10 cellular contexts compared by ENCODE assay signal in genomic region chr10:74502963-74503608, GRCh38.
DNase-seq lines count a peak whose midpoint lies in the region; ATAC-seq and TF ChIP-seq lines count a peak whose summit lies in the region.
"Had no signal": no experiment of that assay in that cellular context is flagged by ENCODE, and none has a peak within 500 bp of the region (broad histone marks: within the 10 kb centered on the region; RNA-seq: fewer than 3 reads in every experiment).

No MANE protein-coding gene starts in this region.

- peak overlapping the region; percentile 14; the same call in 1 of the 2 replicates for H3K27ac Mint-ChIP-seq in WTC11

- no peaks in the 10 kb centered on the region for H3K27me3 Mint-ChIP-seq in WTC11 (ENCODE audit: low read depth)

- DNase-seq in AML-193 (lab: John Stamatoyannopoulos, UW) = peak; percentile 32 to 47
- peak; percentile 21 for DNase-seq in HT-29 (ENCODE audit: low spot score)
- no peak for DNase-seq in WTC11 (ENCODE audit: low spot score)
- DNase-seq in foreskin keratinocyte = peak; percentile 54 to 82
- DNase-seq in Ammon's horn (ENCODE audit: low spot score) = no peak
- no peak for DNase-seq in BE2C

- no peak overlapping the region for H3K27ac ChIP-seq in foreskin keratinocyte
- H3K27ac ChIP-seq: thoracic aorta had no signal

- CTCF ChIA-PET in WTC11 (lab: Charles Lee) = interaction anchor here (0.7 kb wide), 1 partner anchor 84 kb away, joined by 3 read pairs; no protein-coding TSS in a partner anchor

- H3K4me1 ChIP-seq in foreskin keratinocyte (peaks cover 21% of the 10 kb centered on the region), BE2C (no peaks in the 10 kb centered on the region; the same call in none of the 2 replicates)

- no peak for TF ChIP-seq CTCF in WTC11 (IDR thresholded peaks at IDR 0.05)
- no peak for TF ChIP-seq CTCF in foreskin keratinocyte (conservative IDR thresholded peaks at IDR 0.05)
- TF ChIP-seq CTCF in BE2C (IDR thresholded peaks at IDR 0.05; ENCODE audit: low read depth, low read length) = no peak

- POLR2A ChIA-PET in WTC11 (lab: Charles Lee) = no interaction called here

- H3K4me3 Mint-ChIP-seq in WTC11 = no peak overlapping the region

- H3K36me3 Mint-ChIP-seq in WTC11 = peaks cover 3% of the 10 kb centered on the region

- no peaks in the 10 kb centered on the region for H3K9me3 ChIP-seq in BE2C
- H3K9me3 ChIP-seq: thoracic aorta had no signal

- no peak overlapping the region for H3K4me3 ChIP-seq in BE2C (ENCODE audit: low read depth, low read length)
- H3K4me3 ChIP-seq: skin epidermis, thoracic aorta had no signal

- 0 out of 2 replicates have a peak, but pooled peaks cover 5% of the 10 kb centered on the region for H3K4me1 Mint-ChIP-seq in WTC11

- H3K27me3 ChIP-seq in foreskin keratinocyte (no peaks in the 10 kb centered on the region), BE2C (no peaks in the 10 kb centered on the region)

- ATAC-seq in WTC11 (no peak), foreskin keratinocyte (peak; percentile 82), HG03139 (IDR thresholded peaks at IDR 0.05; ENCODE audit: unreplicated experiment) (no peak), HG02759 (IDR thresholded peaks at IDR 0.05; ENCODE audit: unreplicated experiment) (no peak)

- H3K36me3 ChIP-seq in BE2C = no peaks in the 10 kb centered on the region; the same call in 1 of the 2 replicates
- H3K36me3 ChIP-seq: thoracic aorta had no signal

- H3K9me3 Mint-ChIP-seq in WTC11 = peaks cover 6% of the 10 kb centered on the region

TF ChIP-seq in WTC11, 78 proteins besides CTCF, POLR2A, EP300 and RAD21:
- TF ChIP-seq, protein P1, sequence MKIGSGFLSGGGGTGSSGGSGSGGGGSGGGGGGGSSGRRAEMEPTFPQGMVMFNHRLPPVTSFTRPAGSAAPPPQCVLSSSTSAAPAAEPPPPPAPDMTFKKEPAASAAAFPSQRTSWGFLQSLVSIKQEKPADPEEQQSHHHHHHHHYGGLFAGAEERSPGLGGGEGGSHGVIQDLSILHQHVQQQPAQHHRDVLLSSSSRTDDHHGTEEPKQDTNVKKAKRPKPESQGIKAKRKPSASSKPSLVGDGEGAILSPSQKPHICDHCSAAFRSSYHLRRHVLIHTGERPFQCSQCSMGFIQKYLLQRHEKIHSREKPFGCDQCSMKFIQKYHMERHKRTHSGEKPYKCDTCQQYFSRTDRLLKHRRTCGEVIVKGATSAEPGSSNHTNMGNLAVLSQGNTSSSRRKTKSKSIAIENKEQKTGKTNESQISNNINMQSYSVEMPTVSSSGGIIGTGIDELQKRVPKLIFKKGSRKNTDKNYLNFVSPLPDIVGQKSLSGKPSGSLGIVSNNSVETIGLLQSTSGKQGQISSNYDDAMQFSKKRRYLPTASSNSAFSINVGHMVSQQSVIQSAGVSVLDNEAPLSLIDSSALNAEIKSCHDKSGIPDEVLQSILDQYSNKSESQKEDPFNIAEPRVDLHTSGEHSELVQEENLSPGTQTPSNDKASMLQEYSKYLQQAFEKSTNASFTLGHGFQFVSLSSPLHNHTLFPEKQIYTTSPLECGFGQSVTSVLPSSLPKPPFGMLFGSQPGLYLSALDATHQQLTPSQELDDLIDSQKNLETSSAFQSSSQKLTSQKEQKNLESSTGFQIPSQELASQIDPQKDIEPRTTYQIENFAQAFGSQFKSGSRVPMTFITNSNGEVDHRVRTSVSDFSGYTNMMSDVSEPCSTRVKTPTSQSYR (CRISPR knock-in tag; IDR thresholded peaks at IDR 0.05) = no peak

Comparison
In these comparisons a context has a peak if more than half of its experiments do, and no peak if none do; other contexts are left out.
1. DNase-seq: peak in AML-193 (2 of 2), HT-29 (single experiment) and foreskin keratinocyte (2 of 2); none in WTC11 (single experiment), Ammon's horn (single experiment) and BE2C (single experiment).